1 cellular context compared by ENCODE assay signal in genomic region chr2:66821168-66821567, GRCh38.
TF ChIP-seq lines count a peak whose summit lies in the region.

No MANE protein-coding gene starts in this region.

TF ChIP-seq in A549, 52 proteins besides CTCF, POLR2A, EP300 and RAD21 (continued from another document):
- no peak for TF ChIP-seq PBX3 (IDR thresholded peaks at IDR 0.05)
